8 cellular contexts compared by ENCODE assay signal in genomic region chr10:50990568-50991495, GRCh38.
DNase-seq lines count a peak whose midpoint lies in the region; ATAC-seq and TF ChIP-seq lines count a peak whose summit lies in the region.

No MANE protein-coding gene starts in this region.

- H2BK20ac ChIP-seq in IMR-90 (ENCODE audit: low read depth, low read length), result peak overlapping the region; percentile 60; the same call in 1 of the 2 replicates

- peak overlapping the region; percentile 68 for H4K5ac ChIP-seq in IMR-90 (ENCODE audit: low read depth, low read length)

- no peak for TF ChIP-seq RAD21 in IMR-90 (IDR thresholded peaks at IDR 0.05; ENCODE audit: low read length)

- peak overlapping the region; percentile 79 for H2AK9ac ChIP-seq in IMR-90 (replicated peaks; ENCODE audit: low read depth, low read length, poor library complexity)

- peak overlapping the region; percentile 87 for H2AFZ ChIP-seq in IMR-90 (replicated peaks; ENCODE audit: low read length, poor library complexity)

- no peaks in the 10 kb centered on the region for H4K20me1 ChIP-seq in IMR-90 (ENCODE audit: insufficient read depth, low read length)

- no peak for TF ChIP-seq CTCF in IMR-90 (conservative IDR thresholded peaks at IDR 0.05; ENCODE audit: low read depth, low read length)
- no peak for TF ChIP-seq CTCF in gastrocnemius medialis (IDR thresholded peaks at IDR 0.05 in 4 of 5, conservative IDR thresholded peaks at IDR 0.05 in 1 of 5)

- H3K56ac ChIP-seq in IMR-90 (ENCODE audit: extremely low read depth, insufficient read depth, low read length), result peak overlapping the region; percentile 93

- H3K18ac ChIP-seq in IMR-90 (ENCODE audit: low read depth, low read length), result peak overlapping the region; percentile 80

- peak; percentile 60 for DNase-seq in AG20443 (ENCODE audit: low spot score)
- DNase-seq in IMR-90, result peak; percentile 95
- DNase-seq in amniotic stem cell (lab: John Stamatoyannopoulos, UW), result peak; percentile 43
- peak; percentile 69 to 82 for DNase-seq in gastrocnemius medialis
- no peak for DNase-seq in germinal center (ENCODE audit: low spot score)

- H3K36me3 ChIP-seq in IMR-90 (ENCODE audit: control insufficient read depth, insufficient read depth, low read length) (no peaks in the 10 kb centered on the region), gastrocnemius medialis (no peaks in the 10 kb centered on the region)

- peak overlapping the region; percentile 89 for H3K27ac ChIP-seq in IMR-90 (ENCODE audit: insufficient read depth, low read length)
- peak overlapping the region; percentile 96 to 99 (median 98) for H3K27ac ChIP-seq in gastrocnemius medialis

- POLR2A ChIA-PET in IMR-90 (lab: Charles Lee; ENCODE audit: unreplicated experiment), result no interaction called here

- H3K4me1 ChIP-seq in IMR-90 (ENCODE audit: control insufficient read depth, insufficient read depth, low read length), result peaks cover 2% of the 10 kb centered on the region; the same call in 1 of the 2 replicates
- H3K4me1 ChIP-seq in gastrocnemius medialis, result peaks cover 25 to 28% of the 10 kb centered on the region in 2 donors

- H3K4me2 ChIP-seq in IMR-90 (ENCODE audit: low read depth, low read length), result peak overlapping the region; percentile 89

- peak overlapping the region; percentile 39 for H3K14ac ChIP-seq in IMR-90 (replicated peaks; ENCODE audit: low read depth, low read length)

- no peaks in the 10 kb centered on the region for H3K9me1 ChIP-seq in IMR-90 (ENCODE audit: insufficient read depth, low read length)

- peak; percentile 15 for ATAC-seq in IMR-90 (ENCODE audit: low read depth)
- ATAC-seq in gastrocnemius medialis, result peak; percentile 68 to 72
- no peak for ATAC-seq in GM18502 (IDR thresholded peaks at IDR 0.05; ENCODE audit: poor library complexity, unreplicated experiment)
- ATAC-seq in GM19463 (IDR thresholded peaks at IDR 0.05; ENCODE audit: unreplicated experiment), result no peak

- CTCF ChIA-PET in IMR-90 (lab: Yijun Ruan, JAX), result interaction anchor here (0.5 to 1.0 kb wide), 2 partner anchors 119 to 659 kb away, joined by 3 to 6 read pairs; no protein-coding TSS in a partner anchor

- H2BK15ac ChIP-seq in IMR-90 (ENCODE audit: low read depth, low read length), result peak overlapping the region; percentile 13; the same call in 1 of the 3 replicates

- in situ Hi-C loops in IMR-90 (cut with MboI; ENCODE audit: low sequenced_read_pairs), result loop anchor here (10.0 kb wide), 2 partner anchors 434 to 1224 kb away; no protein-coding TSS in a partner anchor
- in situ Hi-C loops in gastrocnemius medialis (cut with MboI; ENCODE audit: low sequenced_read_pairs in 4 of 4), result loop anchor here in 2 of 4 donors (10.0 to 25.0 kb wide), 3 partner anchors 1221 to 1496 kb away; no protein-coding TSS in a partner anchor

- intact Hi-C loops in IMR-90 (cut with micrococcal nuclease) (loop anchor here (5.0 kb wide), 1 partner anchor 231 kb away; no protein-coding TSS in a partner anchor), gastrocnemius medialis (cut with DNase I; ENCODE audit: low total_unique reads) (loop anchor here (2.0 to 5.0 kb wide), 4 partner anchors 368 to 1266 kb away; partner anchors contain the start of genes CSTF2T and SGMS1)

- 0% methylated on average over 1 of the region's 49 CpGs; no CpG with 5 or more reads in 1 of the 2 experiments for WGBS in IMR-90 (ENCODE audit: extremely low coverage in 2 of 2, insufficient read length in 1 of 2), 2 experiments

- peak overlapping the region in 1 of 2 experiments; percentile 48; a peak in 2 of 4 replicates for H4K8ac ChIP-seq in IMR-90 (ENCODE audit: low read depth in 2 of 2, low read length in 2 of 2)

- peak overlapping the region; percentile 77 for H2BK120ac ChIP-seq in IMR-90 (ENCODE audit: low read depth, low read length)

- peak overlapping the region; percentile 68 for H3K4ac ChIP-seq in IMR-90 (ENCODE audit: low read depth, low read length)

- H3K27me3 ChIP-seq in IMR-90 (ENCODE audit: control insufficient read depth, insufficient read depth, low read length) (no peaks in the 10 kb centered on the region), gastrocnemius medialis (no peaks in the 10 kb centered on the region)

- peak overlapping the region; percentile 81 for H3K23ac ChIP-seq in IMR-90 (ENCODE audit: low read depth, low read length)

- H3K9ac ChIP-seq in IMR-90 (ENCODE audit: low read depth, low read length), result peak overlapping the region; percentile 93

- TSS peak; percentile 73 for BruUV-seq in IMR-90 (replicated peaks; lab: Mats Ljungman, UMichigan)

- H3K4me3 ChIP-seq in IMR-90 (ENCODE audit: insufficient read depth, low read depth, low read length) (peak overlapping the region; percentile 82), iPS-11a (ENCODE audit: low read depth, low read length) (peak overlapping the region; percentile 52), gastrocnemius medialis (peak overlapping the region; percentile 77 to 97 (median 83))

- H2BK5ac ChIP-seq in IMR-90 (ENCODE audit: low read depth, low read length, poor library complexity, severe bottlenecking), result peak overlapping the region; percentile 95

- TF ChIP-seq POLR2A in IMR-90 (IDR thresholded peaks at IDR 0.05; ENCODE audit: low read depth, low read length), result no peak; the same call in 1 of the 2 replicates
- TF ChIP-seq POLR2A in gastrocnemius medialis (IDR thresholded peaks at IDR 0.05), result peak; percentile 24 to 44

- H3K79me1 ChIP-seq in IMR-90 (ENCODE audit: low read depth in 1 of 2, low read length in 2 of 2), result peaks cover 9 to 29% of the 10 kb centered on the region in 2 experiments; a peak in 3 of 4 replicates

- peak overlapping the region; percentile 56 for H4K91ac ChIP-seq in IMR-90 (ENCODE audit: insufficient read depth, low read depth, low read length)

- peak overlapping the region; percentile 28; the same call in 1 of the 2 replicates for H2AK5ac ChIP-seq in IMR-90 (ENCODE audit: low read depth, low read length)

- dilution Hi-C loops in IMR-90 (cut with HindIII; ENCODE audit: low sequenced_read_pairs, unreplicated experiment), result no loop called here

- H3K9me3 ChIP-seq in IMR-90 (ENCODE audit: control insufficient read depth, insufficient read depth, low read length) (no peaks in the 10 kb centered on the region), gastrocnemius medialis (no peaks in the 10 kb centered on the region)

TF ChIP-seq in IMR-90, 13 proteins besides CTCF, POLR2A, EP300 and RAD21:
- TF ChIP-seq MXI1 (IDR thresholded peaks at IDR 0.05; ENCODE audit: borderline replicate concordance, low read depth, low read length) (no peak), CHD1 (IDR thresholded peaks at IDR 0.05; ENCODE audit: low read depth, low read length) (no peak), CEBPB (IDR thresholded peaks at IDR 0.05; ENCODE audit: low read depth, low read length) (0 out of 2 replicates have a peak, but pooled peaks have one; percentile 43), USF2 (IDR thresholded peaks at IDR 0.05; ENCODE audit: low read depth, low read length) (peak; percentile 74; the same call in 1 of the 2 replicates), RFX5 (IDR thresholded peaks at IDR 0.05; ENCODE audit: low read depth, low read length) (no peak), ELK1 (IDR thresholded peaks at IDR 0.05; ENCODE audit: borderline replicate concordance, low read depth, low read length) (no peak), FOS (IDR thresholded peaks at IDR 0.05; ENCODE audit: low read depth, low read length) (peak; percentile 37; the same call in 1 of the 2 replicates), SMC3 (IDR thresholded peaks at IDR 0.05; ENCODE audit: low read depth, low read length) (no peak), RCOR1 (IDR thresholded peaks at IDR 0.05; ENCODE audit: insufficient replicate concordance, low read length) (no peak), NFE2L2 (IDR thresholded peaks at IDR 0.05; ENCODE audit: low read depth, low read length) (0 out of 2 replicates have a peak, but pooled peaks have one; percentile 28), BHLHE40 (IDR thresholded peaks at IDR 0.05; ENCODE audit: low read depth, low read length) (peak; percentile 30; the same call in 1 of the 2 replicates), MAZ (IDR thresholded peaks at IDR 0.05; ENCODE audit: borderline replicate concordance, low read depth, low read length) (peak; percentile 26; the same call in 1 of the 2 replicates), MAFK (IDR thresholded peaks at IDR 0.05; ENCODE audit: low read depth, low read length) (0 out of 2 replicates have a peak, but pooled peaks have one; percentile 5)

Comparison
In these comparisons a context has a peak if more than half of its experiments do, and no peak if none do; other contexts are left out.
1. ATAC-seq: peak in IMR-90 (single experiment) and gastrocnemius medialis (2 of 2); none in GM18502 (single experiment) and GM19463 (single experiment).
2. Peak in every context shown above with its lines, with median percentiles within 50 percentile points of each other: H3K4me3 ChIP-seq.